Comparison of ENCODE assay signal across 8 cellular contexts in the genomic region with DNA sequence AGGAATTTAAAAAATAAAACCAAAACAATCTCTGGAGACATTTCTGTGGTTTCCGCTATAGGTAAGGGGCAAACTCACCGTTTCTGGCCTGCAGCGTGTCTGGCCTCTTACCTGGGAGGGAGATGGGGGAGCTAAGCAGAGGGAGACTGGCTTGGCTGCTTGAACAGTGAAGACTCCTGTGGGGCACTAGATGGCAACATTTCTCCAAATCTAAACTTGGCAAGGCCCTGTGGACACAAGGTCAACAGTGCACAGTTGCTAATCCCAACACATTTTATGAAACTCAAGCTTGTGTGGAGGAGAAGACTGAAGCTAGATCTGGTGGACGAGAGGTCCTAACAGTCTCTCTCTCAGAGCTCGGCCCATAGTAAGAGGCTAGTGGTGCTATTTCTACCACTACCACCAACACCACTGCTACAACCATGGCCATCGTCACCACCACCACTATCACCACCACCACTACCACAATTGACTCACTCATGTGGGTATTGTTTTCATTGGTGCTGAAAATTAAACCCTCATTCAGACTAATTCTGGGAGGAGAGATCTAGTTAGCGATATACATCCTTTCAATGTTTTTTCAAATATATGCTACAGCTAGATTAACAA. TPM values are rescaled to one million over a fixed set of nuclear protein-coding genes. Genes with fewer than 3 reads are reported as not detected.
DNase-seq lines count a peak whose midpoint lies in the region; ATAC-seq and TF ChIP-seq lines count a peak whose summit lies in the region.

No MANE protein-coding gene starts in this region.

- no peak for TF ChIP-seq POLR2A in spleen (IDR thresholded peaks at IDR 0.05)

- H3K9me2 ChIP-seq in neural cell (ENCODE audit: insufficient read depth, low read length) = no peaks in the 10 kb centered on the region

- no peaks in the 10 kb centered on the region for H4K20me1 ChIP-seq in neural cell (ENCODE audit: insufficient read depth)

- intact Hi-C loops in spleen (cut with DNase I; ENCODE audit: low total_unique reads) = no loop called here

- WGBS in spleen, 5 donors = 81 to 88% (median 85%) methylated on average over 7 of the region's 7 CpGs

- no peak overlapping the region for H3K9ac ChIP-seq in neural cell (ENCODE audit: low read length)

- H3K27me3 ChIP-seq in neural cell (ENCODE audit: insufficient read depth, low read depth, low read length) (no peaks in the 10 kb centered on the region), spleen (replicated peaks in 1 of 7) (no peaks in the 10 kb centered on the region)

- H3K9me3 ChIP-seq in neural cell (ENCODE audit: low read length) (no peaks in the 10 kb centered on the region), spleen (no peaks in the 10 kb centered on the region)

- H3K36me3 ChIP-seq in neural cell (ENCODE audit: insufficient read depth, low read length) (no peaks in the 10 kb centered on the region), spleen (no peaks in the 10 kb centered on the region)

- H3K4me2 ChIP-seq in neural cell (ENCODE audit: low read length) = no peak overlapping the region

- TF ChIP-seq RAD21 in neural cell (conservative IDR thresholded peaks at IDR 0.05) = peak; percentile 32

- ATAC-seq in esophagus mucosa (peak; percentile 63), HG02798 (IDR thresholded peaks at IDR 0.05; ENCODE audit: poor library complexity, unreplicated experiment) (no peak), GM21619 (IDR thresholded peaks at IDR 0.05; ENCODE audit: unreplicated experiment) (no peak)

- no peak overlapping the region for H2AFZ ChIP-seq in neural cell (ENCODE audit: low read depth, low read length)

- H3K4me3 ChIP-seq in neural cell (ENCODE audit: low read length) = no peak overlapping the region
- H3K4me3 ChIP-seq in spleen = no peak overlapping the region

- DNase-seq in A172 (ENCODE audit: low spot score) = peak; percentile 32
- DNase-seq in H4 (ENCODE audit: low spot score) = peak; percentile 58
- peak; percentile 73 for DNase-seq in NCI-H774 (lab: John Stamatoyannopoulos, UW)
- no peak for DNase-seq in spleen

- no peak for TF ChIP-seq EP300 in neural cell (conservative IDR thresholded peaks at IDR 0.05; ENCODE audit: poor library complexity, severe bottlenecking)

- H3F3A ChIP-seq in neural cell (ENCODE audit: insufficient read depth, low read length, poor library complexity, severe bottlenecking) = no peaks in the 10 kb centered on the region

- no peak overlapping the region for H3K27ac ChIP-seq in neural cell (ENCODE audit: low read length)
- no peak overlapping the region for H3K27ac ChIP-seq in spleen

- no peaks in the 10 kb centered on the region for H3K79me2 ChIP-seq in neural cell (replicated peaks; ENCODE audit: insufficient read depth, low read length)

- no peaks in the 10 kb centered on the region for H3K4me1 ChIP-seq in spleen

- TF ChIP-seq CTCF in neural cell (IDR thresholded peaks at IDR 0.05; ENCODE audit: poor library complexity, severe bottlenecking) (peak; percentile 41), spleen (IDR thresholded peaks at IDR 0.05 in 8 of 11, conservative IDR thresholded peaks at IDR 0.05 in 3 of 11) (peak in 5 of 11 experiments; percentile 25 to 35 (median 32))

TF ChIP-seq in neural cell, 6 proteins besides CTCF, POLR2A, EP300 and RAD21:
- TF ChIP-seq TAF1 (IDR thresholded peaks at IDR 0.05; ENCODE audit: low read depth) = no peak
- peak; percentile 31 for TF ChIP-seq SMC3 (conservative IDR thresholded peaks at IDR 0.05; ENCODE audit: poor library complexity)

RNA-seq across cellular contexts. Expression of a gene that starts 28.4 kb away (rescaled TPM):
- total RNA-seq in A172 (2014; rRNA removed; shearing (Covaris generic)) = 0.10 and 0.14 TPM in 2 replicates
- 0.58 and 1.7 TPM in 2 replicates for total RNA-seq in H4 (2014; rRNA removed; shearing (Covaris generic))
- total RNA-seq in esophagus mucosa = 1.00 TPM
- 1.6 and 2.9 TPM in 2 replicates for polyA plus RNA-seq in neural cell
- polyA minus RNA-seq in neural cell = 0.69 TPM in 1 of 2 replicates, not detected in the other
- total RNA-seq in spleen = 1 to 10 TPM in 6 of 7 donors, under 1 TPM in 1; 0.79 to 3.8 (median 1.3) TPM
- polyA plus RNA-seq in spleen = under 1 TPM; 0.32 to 0.74 (median 0.39) TPM

RNA-seq across cellular contexts. Expression of a gene that starts 58.3 kb away (rescaled TPM):
- total RNA-seq in A172 (2014; rRNA removed; shearing (Covaris generic)) = 1.6 and 10.2 TPM in 2 replicates
- 2.2 and 4.4 TPM in 2 replicates for total RNA-seq in H4 (2014; rRNA removed; shearing (Covaris generic))
- total RNA-seq in esophagus mucosa (9.2 TPM), spleen (10 to 100 TPM; 14.0 to 29.3 (median 23.2) TPM)
- polyA plus RNA-seq in neural cell (4.3 and 5.1 TPM in 2 replicates), spleen (1 to 10 TPM; 2.4 to 4.8 (median 2.7) TPM)
- 21.2 and 33.0 TPM in 2 replicates for polyA minus RNA-seq in neural cell
